ENCODE assay signal across 9 cellular contexts in genomic region chr15:40595219-40595618, GRCh38. TPM values are rescaled to one million over a fixed set of nuclear protein-coding genes. Genes with fewer than 3 reads are reported as not detected.
DNase-seq lines count a peak whose midpoint lies in the region; ATAC-seq, FAIRE-seq and TF ChIP-seq lines count a peak whose summit lies in the region.
"Had no signal": no experiment of that assay in that cellular context is flagged by ENCODE, and none has a peak within 500 bp of the region (broad histone marks: within the 10 kb centered on the region; RNA-seq: fewer than 3 reads in every experiment).

No MANE protein-coding gene starts in this region.

- H3K36me3 Mint-ChIP-seq in activated T-cell treated with anti-CD3 and anti-CD28 coated beads, Interleukin-2, amount 50 U/mL, for 4 hours (ENCODE audit: insufficient read depth), result no peaks in the 10 kb centered on the region
- no peaks in the 10 kb centered on the region for H3K36me3 Mint-ChIP-seq in glutamatergic neuron (ENCODE audit: unreplicated experiment)
- peaks cover 25% of the 10 kb centered on the region for H3K36me3 Mint-ChIP-seq in stimulated activated effector memory CD8-positive, alpha-beta T cell treated with anti-CD3 and anti-CD28 coated beads, Interleukin-12 subunit alpha, Interleukin-12 subunit beta, amount 100 ng/mL, for 72 hours

- no peak for ATAC-seq in activated T-cell treated with anti-CD3 and anti-CD28 coated beads, Interleukin-2, amount 50 U/mL, for 4 hours
- no peak for ATAC-seq in stimulated activated effector memory CD8-positive, alpha-beta T cell treated with anti-CD3 and anti-CD28 coated beads, Interleukin-12 subunit alpha, Interleukin-12 subunit beta, amount 100 ng/mL, for 72 hours

- peaks cover 24% of the 10 kb centered on the region for H3K4me1 Mint-ChIP-seq in activated T-cell treated with anti-CD3 and anti-CD28 coated beads, Interleukin-2, amount 50 U/mL, for 4 hours (ENCODE audit: low read depth)
- peaks cover 5% of the 10 kb centered on the region for H3K4me1 Mint-ChIP-seq in glutamatergic neuron (ENCODE audit: low read depth, unreplicated experiment)
- H3K4me1 Mint-ChIP-seq in stimulated activated effector memory CD8-positive, alpha-beta T cell treated with anti-CD3 and anti-CD28 coated beads, Interleukin-12 subunit alpha, Interleukin-12 subunit beta, amount 100 ng/mL, for 72 hours, result peaks cover 24% of the 10 kb centered on the region

- H3K27me3 Mint-ChIP-seq in activated T-cell treated with anti-CD3 and anti-CD28 coated beads, Interleukin-2, amount 50 U/mL, for 4 hours (ENCODE audit: low read depth), result peaks cover 4% of the 10 kb centered on the region
- peaks cover 15% of the 10 kb centered on the region for H3K27me3 Mint-ChIP-seq in glutamatergic neuron (ENCODE audit: unreplicated experiment)

- DNase-seq in activated T-cell treated with anti-CD3 and anti-CD28 coated beads, Interleukin-2, amount 50 U/mL, for 4 hours, result no peak
- no peak for DNase-seq in activated T-cell treated with anti-CD3 and anti-CD28 coated beads for 4 hours
- no peak for DNase-seq in glutamatergic neuron
- DNase-seq in stimulated activated effector memory CD8-positive, alpha-beta T cell treated with anti-CD3 and anti-CD28 coated beads, Interleukin-12 subunit alpha, Interleukin-12 subunit beta, amount 100 ng/mL, for 72 hours (ENCODE audit: low spot score in 2 of 2), result no peak
- DNase-seq in GM10266 (ENCODE audit: extremely low spot score), result no peak
- no peak for DNase-seq in NCI-H128 (lab: John Stamatoyannopoulos, UW; ENCODE audit: unreplicated experiment)
- DNase-seq in urothelium cell line (ENCODE audit: low spot score), result no peak
- DNase-seq: kidney had no signal

- TF ChIP-seq CTCF in WI38 (IDR thresholded peaks at IDR 0.05; ENCODE audit: low read depth, low read length) (no peak), glutamatergic neuron (IDR thresholded peaks at IDR 0.05; ENCODE audit: partially characterized antibody, unreplicated experiment) (no peak), GM10266 (IDR thresholded peaks at IDR 0.05; ENCODE audit: control insufficient read depth, insufficient read depth, low read depth, missing control alignments) (no peak)

- peak overlapping the region; percentile 89 for H3K4me3 Mint-ChIP-seq in activated T-cell treated with anti-CD3 and anti-CD28 coated beads, Interleukin-2, amount 50 U/mL, for 4 hours
- peak overlapping the region; percentile 98 for H3K4me3 Mint-ChIP-seq in glutamatergic neuron (ENCODE audit: unreplicated experiment)
- H3K4me3 Mint-ChIP-seq in stimulated activated effector memory CD8-positive, alpha-beta T cell treated with anti-CD3 and anti-CD28 coated beads, Interleukin-12 subunit alpha, Interleukin-12 subunit beta, amount 100 ng/mL, for 72 hours, result peak overlapping the region; percentile 83

- FAIRE-seq in urothelium cell line (lab: Jason Lieb, UNC), result no peak
- FAIRE-seq: kidney had no signal

- H3K27ac Mint-ChIP-seq in glutamatergic neuron (ENCODE audit: unreplicated experiment), result peak overlapping the region; percentile 0
- no peak overlapping the region for H3K27ac Mint-ChIP-seq in stimulated activated effector memory CD8-positive, alpha-beta T cell treated with anti-CD3 and anti-CD28 coated beads, Interleukin-12 subunit alpha, Interleukin-12 subunit beta, amount 100 ng/mL, for 72 hours

- peak overlapping the region; percentile 82 for H3K4me3 ChIP-seq in WI38 (ENCODE audit: low read depth, low read length)

- H3K9me3 Mint-ChIP-seq in activated T-cell treated with anti-CD3 and anti-CD28 coated beads, Interleukin-2, amount 50 U/mL, for 4 hours, result no peaks in the 10 kb centered on the region
- H3K9me3 Mint-ChIP-seq in glutamatergic neuron (ENCODE audit: unreplicated experiment), result peaks cover 17% of the 10 kb centered on the region
- H3K9me3 Mint-ChIP-seq in stimulated activated effector memory CD8-positive, alpha-beta T cell treated with anti-CD3 and anti-CD28 coated beads, Interleukin-12 subunit alpha, Interleukin-12 subunit beta, amount 100 ng/mL, for 72 hours, result no peaks in the 10 kb centered on the region

RNA-seq across cellular contexts. Expression of gene KNL1, which starts 1.2 kb away (rescaled TPM):
- 1 to 10 TPM; 2.9 to 4.1 (median 3.6) TPM for total RNA-seq in activated T-cell treated with anti-CD3 and anti-CD28 coated beads, Interleukin-2, amount 50 U/mL, for 4 hours
- 4.0 TPM for total RNA-seq in glutamatergic neuron (ENCODE audit: unreplicated experiment)

RNA-seq across cellular contexts. Expression of gene RPUSD2, which starts 26.1 kb away (rescaled TPM):
- 10 to 100 TPM; 33.3 to 41.1 (median 37.0) TPM for total RNA-seq in activated T-cell treated with anti-CD3 and anti-CD28 coated beads, Interleukin-2, amount 50 U/mL, for 4 hours
- 10.6 TPM for total RNA-seq in glutamatergic neuron (ENCODE audit: unreplicated experiment)

RNA-seq across cellular contexts. Expression of gene CCDC32, which starts 30.4 kb away (rescaled TPM):
- total RNA-seq in activated T-cell treated with anti-CD3 and anti-CD28 coated beads, Interleukin-2, amount 50 U/mL, for 4 hours, result 10 to 100 TPM; 29.9 to 33.9 (median 31.0) TPM
- total RNA-seq in glutamatergic neuron (ENCODE audit: unreplicated experiment), result 21.4 TPM
